Comparison of ENCODE assay signal across 8 cellular contexts in the genomic region with DNA sequence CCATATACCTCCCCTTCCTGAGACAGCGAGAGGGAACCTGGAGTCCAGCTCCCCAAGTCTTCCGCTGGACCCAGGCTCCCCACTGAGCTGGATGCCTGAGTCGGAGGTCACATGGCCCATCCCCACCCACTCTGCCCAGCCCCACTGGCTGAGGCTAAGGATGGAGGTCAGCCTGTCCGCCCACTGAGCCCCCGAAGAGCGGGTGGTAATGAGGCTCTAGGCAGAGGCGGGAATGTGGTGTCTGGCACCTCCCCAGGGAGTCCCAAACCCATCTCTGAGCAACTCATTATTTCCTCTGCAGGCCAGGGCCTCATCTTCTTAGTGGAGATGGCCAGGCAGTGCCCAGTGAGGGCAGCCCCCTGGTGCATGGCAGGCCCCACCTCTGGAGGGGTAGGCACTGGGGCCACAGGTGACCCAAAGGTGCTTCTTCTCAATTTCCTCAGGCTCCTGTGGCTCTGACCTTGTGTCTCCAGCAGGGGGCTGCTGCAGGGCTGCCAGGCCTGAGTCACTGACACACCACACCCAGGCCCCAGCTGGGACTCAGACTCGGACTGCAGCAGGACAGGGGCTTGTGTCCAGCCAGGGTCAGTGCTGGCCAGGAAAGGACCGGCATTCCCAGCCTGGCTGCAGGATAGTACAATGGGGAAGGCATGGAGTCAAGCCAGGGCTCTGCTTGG. TPM values are rescaled to one million over a fixed set of nuclear protein-coding genes. Genes with fewer than 3 reads are reported as not detected.
DNase-seq lines count a peak whose midpoint lies in the region; ATAC-seq and TF ChIP-seq lines count a peak whose summit lies in the region.

No MANE protein-coding gene starts in this region.

- POLR2A ChIA-PET in HCT116 (lab: Charles Lee) = interaction anchor here (1.4 kb wide), 1 partner anchor 98 kb away, joined by 5 read pairs; no protein-coding TSS in a partner anchor

- no peak for TF ChIP-seq EP300 in sigmoid colon (IDR thresholded peaks at IDR 0.05)

- H3K4me2 ChIP-seq in HCT116 (ENCODE audit: low read length) = peak overlapping the region; percentile 37; the same call in 1 of the 2 replicates

- H2AFZ ChIP-seq in HCT116 (ENCODE audit: low read depth, low read length, poor library complexity, severe bottlenecking) = no peak overlapping the region

- H3K36me3 ChIP-seq in HCT116 (ENCODE audit: control insufficient read depth in 1 of 2, insufficient read depth in 2 of 2, low read length in 2 of 2) (0 out of 4 replicates have a peak, but pooled peaks cover 0 to 3% of the 10 kb centered on the region in 2 experiments), cardiac muscle cell (peaks cover 10% of the 10 kb centered on the region), sigmoid colon (peaks cover 6 to 49% (median 16%) of the 10 kb centered on the region in 4 donors)

- TF ChIP-seq RAD21 in HCT116 (IDR thresholded peaks at IDR 0.05; ENCODE audit: low read depth) = peak; percentile 60

- no peak overlapping the region for H3K4me3 ChIP-seq in HCT116 (replicated peaks in 1 of 2; ENCODE audit: low read depth in 1 of 2, low read length in 2 of 2)
- H3K4me3 ChIP-seq in cardiac muscle cell = no peak overlapping the region
- no peak overlapping the region for H3K4me3 ChIP-seq in sigmoid colon

- TF ChIP-seq CTCF in HCT116 (IDR thresholded peaks at IDR 0.05 in 2 of 3, conservative IDR thresholded peaks at IDR 0.05 in 1 of 3; ENCODE audit: borderline replicate concordance in 1 of 3, insufficient read depth in 1 of 3, low read depth in 2 of 3, low read length in 2 of 3) = peak; percentile 70 to 84 (median 72)
- peak; percentile 60 for TF ChIP-seq CTCF in cardiac muscle cell (IDR thresholded peaks at IDR 0.05; ENCODE audit: low read depth, low read length)
- peak in 3 of 4 experiments; percentile 17 to 39 (median 38) for TF ChIP-seq CTCF in sigmoid colon (IDR thresholded peaks at IDR 0.05)

- RAD21 ChIA-PET in HCT116 (lab: Charles Lee; ENCODE audit: low non-redundant PET in 1 of 2, low total read pairs in 2 of 2, uncharacterized antibody in 2 of 2, unreplicated experiment in 2 of 2) = interaction anchor here (0.6 to 2.0 kb wide), 8 partner anchors 85 to 493 kb away, joined by 3 to 11 read pairs (median 4); no protein-coding TSS in a partner anchor

- CTCF ChIA-PET in HCT116 (lab: Charles Lee) = interaction anchor here (0.6 to 3.0 kb wide), 26 partner anchors 9 to 493 kb away, joined by 3 to 41 read pairs (median 6); a partner anchor contains a TSS

- no peak overlapping the region for H3K9ac ChIP-seq in HCT116 (ENCODE audit: low read length)

- H3K79me2 ChIP-seq in HCT116 (ENCODE audit: insufficient read depth, low read length) = no peaks in the 10 kb centered on the region

- H3K27ac ChIP-seq in HCT116 (ENCODE audit: low read depth, low read length) (no peak overlapping the region), cardiac muscle cell (no peak overlapping the region), sigmoid colon (peak overlapping the region in 3 of 4 donors; percentile 59 to 69 (median 68))

- H4K20me1 ChIP-seq in HCT116 (ENCODE audit: insufficient read depth) = no peaks in the 10 kb centered on the region

- no TSS peak for BruUV-seq in HCT116 (replicated peaks; lab: Mats Ljungman, UMichigan)

- intact Hi-C loops in HCT116 (cut with micrococcal nuclease) (loop anchor here (5.0 kb wide), 1 partner anchor 212 kb away; no protein-coding TSS in a partner anchor), sigmoid colon (cut with DNase I) (no loop called here)

- H3K27me3 ChIP-seq in HCT116 (ENCODE audit: insufficient read depth, low read length) = peaks cover 12% of the 10 kb centered on the region
- no peaks in the 10 kb centered on the region for H3K27me3 ChIP-seq in cardiac muscle cell
- H3K27me3 ChIP-seq in sigmoid colon = peaks cover 0 to 14% (median 2%) of the 10 kb centered on the region in 3 donors

- H3K4me1 ChIP-seq in HCT116 (ENCODE audit: control insufficient read depth in 1 of 2, insufficient read depth in 2 of 2, low read length in 2 of 2) = peaks cover 0 to 13% of the 10 kb centered on the region in 2 experiments; a peak in 3 of 4 replicates
- no peaks in the 10 kb centered on the region for H3K4me1 ChIP-seq in cardiac muscle cell (ENCODE audit: low read depth)
- H3K4me1 ChIP-seq in sigmoid colon = peaks cover 0 to 41% (median 8%) of the 10 kb centered on the region in 4 donors

- TF ChIP-seq POLR2A in HCT116 (IDR thresholded peaks at IDR 0.05; ENCODE audit: borderline replicate concordance, extremely low read depth, insufficient read depth, insufficient read length) (no peak), sigmoid colon (IDR thresholded peaks at IDR 0.05) (no peak)

- 76 to 77% methylated on average over 9 of the region's 9 CpGs for WGBS in sigmoid colon, 2 donors

- H3K9me3 ChIP-seq in HCT116 (ENCODE audit: control insufficient read depth in 1 of 2, insufficient read depth in 1 of 2, low read depth in 1 of 2, low read length in 2 of 2) = no peaks in the 10 kb centered on the region
- no peaks in the 10 kb centered on the region for H3K9me3 ChIP-seq in cardiac muscle cell (ENCODE audit: low read depth)
- H3K9me3 ChIP-seq in sigmoid colon = no peaks in the 10 kb centered on the region

- H3K9me2 ChIP-seq in HCT116 (ENCODE audit: insufficient read depth) = no peaks in the 10 kb centered on the region

- ATAC-seq in HCT116 (peak; percentile 91), GM21360 (IDR thresholded peaks at IDR 0.05; ENCODE audit: unreplicated experiment) (no peak)

- peak; percentile 57 for DNase-seq in COLO829 (ENCODE audit: low spot score)
- peak; percentile 44 for DNase-seq in HCT116 (ENCODE audit: low read depth, low spot score)
- DNase-seq in RPMI7951 (ENCODE audit: low read depth) = peak; percentile 63
- peak; percentile 78 for DNase-seq in activated effector memory CD4-positive, alpha-beta T cell treated with anti-CD3 and anti-CD28 coated beads, Interleukin-2, amount 50 U/mL, for 16 hours
- peak; percentile 50 to 76 for DNase-seq in cardiac muscle cell (ENCODE audit: low read depth in 1 of 2, low spot score in 1 of 2)
- DNase-seq in sigmoid colon = peak; percentile 88
- DNase-seq in OCI-M2 (lab: John Stamatoyannopoulos, UW; ENCODE audit: unreplicated experiment) = no peak

TF ChIP-seq in HCT116, 20 proteins besides CTCF, POLR2A, EP300 and RAD21:
- TF ChIP-seq POLR2AphosphoS5 (IDR thresholded peaks at IDR 0.05; ENCODE audit: low read depth, low read length) = no peak

RNA-seq across cellular contexts. Expression of a gene that starts 10.2 kb away (rescaled TPM):
- total RNA-seq in HCT116 (2021; ENCODE audit: unreplicated experiment) (7.6 TPM), cardiac muscle cell (0.18 and 0.92 TPM in 2 replicates), sigmoid colon (10 to 100 TPM; 48.9 to 75.1 (median 62.1) TPM)
- polyA plus RNA-seq in HCT116 (2012) = 16.7 and 17.1 TPM in 2 replicates
- 0.12 and 2.3 TPM in 2 replicates for total RNA-seq in RPMI7951 (2014; rRNA removed; shearing (Covaris generic))
- polyA plus RNA-seq in cardiac muscle cell (0.56 TPM in 1 of 2 replicates, not detected in the other), sigmoid colon (10 to 100 TPM in 1 of 3 donors, 1 to 10 TPM in 2; 1.8 to 14.7 (median 4.8) TPM)

Comparison
In these comparisons a context has a peak if more than half of its experiments do, and no peak if none do; other contexts are left out.
1. H3K27ac ChIP-seq: peak in sigmoid colon (3 of 4); none in HCT116 (single experiment) and cardiac muscle cell (single experiment).
2. Peak in every context shown above with its lines, with median percentiles within 50 percentile points of each other: CTCF ChIP-seq.